32 cellular contexts compared by ENCODE assay signal in the genomic region with DNA sequence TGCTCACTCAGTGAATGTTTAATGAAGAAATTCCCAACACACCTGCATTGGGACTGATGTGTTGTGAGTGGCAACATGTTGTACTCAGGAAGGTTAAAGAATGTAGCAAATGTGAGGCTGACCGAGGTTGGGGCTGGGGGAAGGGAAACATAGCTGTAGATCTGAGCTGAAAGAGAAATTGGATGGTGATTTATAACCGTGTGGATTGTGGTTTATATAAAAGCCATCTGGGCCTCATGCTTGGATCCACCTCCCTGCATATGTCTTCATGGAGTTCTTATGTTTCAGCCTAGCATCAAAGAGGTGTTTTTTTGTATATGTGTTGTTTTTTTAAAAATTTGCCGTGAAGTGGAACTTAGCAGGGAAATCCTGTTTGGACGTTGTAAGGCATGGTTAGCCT.
DNase-seq lines count a peak whose midpoint lies in the region; ATAC-seq and TF ChIP-seq lines count a peak whose summit lies in the region.
"Had no signal": no experiment of that assay in that cellular context is flagged by ENCODE, and none has a peak within 500 bp of the region (broad histone marks: within the 10 kb centered on the region; RNA-seq: fewer than 3 reads in every experiment).

No MANE protein-coding gene starts in this region.

- no peak overlapping the region for H3K4me3 ChIP-seq in heart left ventricle
- no peak overlapping the region for H3K4me3 ChIP-seq in mucosa of descending colon
- no peak overlapping the region for H3K4me3 ChIP-seq in adrenal gland
- H3K4me3 ChIP-seq: lower lobe of right lung, pancreas, smooth muscle cell had no signal

- intact Hi-C loops in heart left ventricle (cut with DNase I) (no loop called here), mucosa of descending colon (cut with DNase I, micrococcal nuclease) (no loop called here), adrenal gland (cut with DNase I) (no loop called here)

- H3K9me3 ChIP-seq in heart left ventricle: peaks cover 0 to 8% (median 0%) of the 10 kb centered on the region in 12 donors
- no peaks in the 10 kb centered on the region for H3K9me3 ChIP-seq in mucosa of descending colon
- no peaks in the 10 kb centered on the region for H3K9me3 ChIP-seq in adrenal gland (replicated peaks in 1 of 3)
- H3K9me3 ChIP-seq: lower lobe of right lung, pancreas had no signal

- H3K27ac ChIP-seq in heart left ventricle (no peak overlapping the region), adrenal gland (no peak overlapping the region)
- H3K27ac ChIP-seq: foreskin keratinocyte, KMS-11, lower lobe of right lung, pancreas, VCaP had no signal

- WGBS in heart left ventricle, 4 donors: 53 to 71% (median 67%) methylated on average over 4 of the region's 4 CpGs
- 65 to 80% (median 75%) methylated on average over 4 of the region's 4 CpGs for WGBS in adrenal gland, 4 donors

- ATAC-seq in heart left ventricle (no peak), mucosa of descending colon (no peak)
- ATAC-seq: effector memory CD8-positive, alpha-beta T cell; foreskin keratinocyte; pancreas; stimulated activated naive CD8-positive, alpha-beta T cell treated with anti-CD3 and anti-CD28 coated beads, Interleukin-15, Interleukin-2, amounts not matched to agents 100 U/mL and 50 U/mL, for 24 hours had no signal

- DNase-seq in NCI-H2171 treated with DMSO at 0.1 percent for 48 hours (lab: John Stamatoyannopoulos, UW) (peak; percentile 69), NCI-H2171 (lab: John Stamatoyannopoulos, UW) (no peak), amniotic epithelial cell (ENCODE audit: low read depth) (peak; percentile 26), left kidney (ENCODE audit: low read depth, low spot score) (peak; percentile 52), heart left ventricle (no peak), mucosa of descending colon (no peak), adrenal gland (no peak)
- no peak for DNase-seq in stimulated activated CD4-positive, alpha-beta T cell treated with anti-CD3 and anti-CD28 coated beads, Interleukin-15, amount 100 ng/mL, for 24 hours
- DNase-seq: 8988T; activated CD4-positive, alpha-beta T cell treated with anti-CD3 and anti-CD28 coated beads for 4 hours; activated naive CD4-positive, alpha-beta T cell treated with anti-CD3 and anti-CD28 coated beads, Interleukin-2, amount 50 U/mL, for 16 hours; AML-193; anterior cingulate cortex; CD4-positive, alpha-beta memory T cell; cortex of kidney; effector memory CD8-positive, alpha-beta T cell; foreskin keratinocyte; H7; kidney glomerular epithelial cell; lower lobe of right lung; MM.1S; NCI-H1105 treated with DMSO at 0.1 percent for 48 hours; NCI-H2081; NCI-H510A; pancreas; retina; stimulated activated CD4-positive, alpha-beta T cell treated with anti-CD3 and anti-CD28 coated beads, Interleukin-1b, Interleukin-23, amount 100 ng/mL, for 48 hours; stimulated activated naive CD8-positive, alpha-beta T cell treated with anti-CD3 and anti-CD28 coated beads, Interleukin-15, Interleukin-2, amounts not matched to agents 100 U/mL and 50 U/mL, for 24 hours; SW 1271 had no signal

- TF ChIP-seq CTCF in heart left ventricle (IDR thresholded peaks at IDR 0.05) (no peak), mucosa of descending colon (IDR thresholded peaks at IDR 0.05) (no peak), adrenal gland (IDR thresholded peaks at IDR 0.05) (no peak)

- H3K27me3 ChIP-seq in heart left ventricle (no peaks in the 10 kb centered on the region), adrenal gland (no peaks in the 10 kb centered on the region)
- H3K27me3 ChIP-seq: pancreas had no signal

- TF ChIP-seq POLR2A in heart left ventricle (IDR thresholded peaks at IDR 0.05) (no peak), adrenal gland (IDR thresholded peaks at IDR 0.05) (no peak)

- H3K4me1 ChIP-seq in heart left ventricle: peaks cover 0 to 37% (median 13%) of the 10 kb centered on the region in 12 donors
- H3K4me1 ChIP-seq in mucosa of descending colon (ENCODE audit: low read depth): no peaks in the 10 kb centered on the region
- no peaks in the 10 kb centered on the region for H3K4me1 ChIP-seq in adrenal gland (replicated peaks in 1 of 2)
- H3K4me1 ChIP-seq: foreskin keratinocyte had no signal

- H3K36me3 ChIP-seq in heart left ventricle (peaks cover 0 to 2% (median 0%) of the 10 kb centered on the region in 9 donors), mucosa of descending colon (ENCODE audit: low read depth) (no peaks in the 10 kb centered on the region), adrenal gland (replicated peaks in 1 of 2) (no peaks in the 10 kb centered on the region)
- H3K36me3 ChIP-seq: lower lobe of right lung, pancreas had no signal

Comparison
In these comparisons a context has a peak if more than half of its experiments do, and no peak if none do; other contexts are left out.
1. DNase-seq: peak in NCI-H2171 treated with DMSO at 0.1 percent for 48 hours (single experiment), amniotic epithelial cell (single experiment) and left kidney (single experiment); none in NCI-H2171 (single experiment), heart left ventricle (0 of 5), mucosa of descending colon (0 of 3), adrenal gland (0 of 7) and stimulated activated CD4-positive, alpha-beta T cell treated with anti-CD3 and anti-CD28 coated beads, Interleukin-15, amount 100 ng/mL, for 24 hours (single experiment).